ENCODE assay signal across 1 cellular context in the genomic region with DNA sequence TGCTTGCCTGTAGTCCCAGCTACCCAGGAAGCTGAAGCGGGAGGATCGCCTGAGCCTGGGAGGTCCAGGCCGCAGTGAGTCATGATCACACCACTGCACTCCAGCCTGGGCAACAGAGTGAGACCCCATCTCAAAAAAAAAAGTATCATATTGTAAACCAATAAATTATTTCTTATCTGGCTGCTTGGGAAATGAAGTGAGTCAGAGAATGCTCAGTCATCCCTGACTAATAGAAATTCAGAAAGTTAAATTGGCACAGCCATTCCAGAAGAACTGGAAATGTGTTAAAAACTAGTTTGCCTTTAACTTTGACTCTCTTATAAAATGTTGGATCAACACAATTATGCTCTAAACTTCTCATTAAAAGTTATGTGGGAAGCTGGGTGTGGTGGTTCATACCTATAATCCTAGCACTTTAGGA.
TF ChIP-seq lines count a peak whose summit lies in the region.

No MANE protein-coding gene starts in this region.

TF ChIP-seq in endothelial cell of umbilical vein, 7 proteins besides CTCF, POLR2A, EP300 and RAD21:
- no peak for TF ChIP-seq EZH2 (IDR thresholded peaks at IDR 0.05; ENCODE audit: borderline replicate concordance, low read depth, low read length, severe bottlenecking)
- TF ChIP-seq GATA2 (IDR thresholded peaks at IDR 0.05; ENCODE audit: insufficient read depth, insufficient read length, low read depth, low read length) = peak; percentile 45
- peak; percentile 84 for TF ChIP-seq FOS (IDR thresholded peaks at IDR 0.05; ENCODE audit: borderline replicate concordance, insufficient read depth, low read length)
TF ChIP-seq in endothelial cell of umbilical vein: peak in this region for 2.
